Comparison of ENCODE assay signal across 8 cellular contexts in genomic region chr3:49673715-49674490, GRCh38. TPM values are rescaled to one million over a fixed set of nuclear protein-coding genes. Genes with fewer than 3 reads are reported as not detected.
A peak's percentile ranks its signal among the peaks of the same experiment; 100 is the strongest.
DNase-seq lines count a peak whose midpoint lies in the region; ATAC-seq, FAIRE-seq and TF ChIP-seq lines count a peak whose summit lies in the region.

TSS of gene APEH (plus strand) at chr3:49674351. CDS start at chr3:49674402, 51 bp downstream.

- H3K27ac ChIP-seq in MM.1S (ENCODE audit: low read length) (peak within 1 kb of the TSS; percentile 85), gastroesophageal sphincter (peak within 1 kb of the TSS; percentile 64 to 94 (median 92)), tibial artery (peak within 1 kb of the TSS; percentile 80 to 84)

- no peaks in the 10 kb centered on the region for H4K20me1 ChIP-seq in MM.1S (ENCODE audit: insufficient read depth, low read length)

- peak within 1 kb of the TSS; percentile 99 for H3K4me2 ChIP-seq in MM.1S (ENCODE audit: low read depth, low read length)

- TF ChIP-seq CTCF in MM.1S (IDR thresholded peaks at IDR 0.05; ENCODE audit: low read length) (no peak), gastroesophageal sphincter (IDR thresholded peaks at IDR 0.05) (peak in 1 of 4 experiments; percentile 18), osteocyte (IDR thresholded peaks at IDR 0.05) (no peak), tibial artery (IDR thresholded peaks at IDR 0.05) (no peak)

- DNase-seq in EL: peak; percentile 99
- DNase-seq in H54 (ENCODE audit: insufficient read length, low spot score): peak; percentile 98
- peak; percentile 98 for DNase-seq in MM.1S
- DNase-seq in osteocyte (ENCODE audit: extremely low spot score, unreplicated experiment): peak; percentile 99
- peak; percentile 95 to 96 for DNase-seq in tibial artery
- DNase-seq in NCI-H1694 (lab: John Stamatoyannopoulos, UW): no peak

- TF ChIP-seq EP300 in gastroesophageal sphincter (IDR thresholded peaks at IDR 0.05): no peak

- intact Hi-C loops in tibial artery (cut with DNase I; ENCODE audit: low total_unique reads): no loop called here

- peak within 1 kb of the TSS; percentile 87 for H3K4me3 Mint-ChIP-seq in activated T-helper 17 cell treated with anti-CD3 and anti-CD28 coated beads, Interleukin-2, amount 50 U/mL, for 72 hours
- peak within 1 kb of the TSS; percentile 91 for H3K4me3 Mint-ChIP-seq in osteocyte (ENCODE audit: unreplicated experiment)

- no peaks in the 10 kb centered on the region for H3K9me3 Mint-ChIP-seq in activated T-helper 17 cell treated with anti-CD3 and anti-CD28 coated beads, Interleukin-2, amount 50 U/mL, for 72 hours
- no peaks in the 10 kb centered on the region for H3K9me3 Mint-ChIP-seq in osteocyte (ENCODE audit: unreplicated experiment)

- H3K4me3 ChIP-seq in MM.1S (ENCODE audit: low read length) (peak within 1 kb of the TSS; percentile 96), gastroesophageal sphincter (peak within 1 kb of the TSS; percentile 65 to 93), tibial artery (peak within 1 kb of the TSS; percentile 63 to 99)

- no peaks in the 10 kb centered on the region for H3K9me2 ChIP-seq in MM.1S (replicated peaks; ENCODE audit: insufficient read depth, low read length)

- H3K27me3 Mint-ChIP-seq in activated T-helper 17 cell treated with anti-CD3 and anti-CD28 coated beads, Interleukin-2, amount 50 U/mL, for 72 hours: no peaks in the 10 kb centered on the region
- no peaks in the 10 kb centered on the region for H3K27me3 Mint-ChIP-seq in osteocyte (ENCODE audit: unreplicated experiment)

- FAIRE-seq in H54 (lab: Jason Lieb, UNC): no peak

- peaks cover 11% of the 10 kb centered on the region for H3K4me1 Mint-ChIP-seq in activated T-helper 17 cell treated with anti-CD3 and anti-CD28 coated beads, Interleukin-2, amount 50 U/mL, for 72 hours
- H3K4me1 Mint-ChIP-seq in osteocyte (ENCODE audit: unreplicated experiment): peaks cover 23% of the 10 kb centered on the region

- peak within 1 kb of the TSS; percentile 81 for H2AFZ ChIP-seq in MM.1S (ENCODE audit: low read length)

- no CpG with 5 or more reads among the region's 71 CpGs for WGBS in gastroesophageal sphincter (ENCODE audit: low coverage in 1 of 2), 2 donors

- ATAC-seq in activated T-helper 17 cell treated with anti-CD3 and anti-CD28 coated beads, Interleukin-2, amount 50 U/mL, for 72 hours (replicated peaks): peak; percentile 91
- peak; percentile 94 for ATAC-seq in gastroesophageal sphincter

- peaks cover 31% of the 10 kb centered on the region for H3K79me2 ChIP-seq in MM.1S (ENCODE audit: low read length)

- peak within 1 kb of the TSS; percentile 89 for H3K9ac ChIP-seq in MM.1S (ENCODE audit: low read length)

- no peaks in the 10 kb centered on the region for H3K9me3 ChIP-seq in MM.1S (replicated peaks; ENCODE audit: insufficient read depth, low read length)
- no peaks in the 10 kb centered on the region for H3K9me3 ChIP-seq in gastroesophageal sphincter
- no peaks in the 10 kb centered on the region for H3K9me3 ChIP-seq in tibial artery

- TF ChIP-seq POLR2A in H54 (IDR thresholded peaks at IDR 0.05; ENCODE audit: low read depth, low read length) (peak; percentile 83), gastroesophageal sphincter (IDR thresholded peaks at IDR 0.05) (peak; percentile 78 to 79)

- H3K27ac Mint-ChIP-seq in activated T-helper 17 cell treated with anti-CD3 and anti-CD28 coated beads, Interleukin-2, amount 50 U/mL, for 72 hours: peak within 1 kb of the TSS; percentile 88
- H3K27ac Mint-ChIP-seq in osteocyte (ENCODE audit: unreplicated experiment): peak within 1 kb of the TSS; percentile 99

- no peaks in the 10 kb centered on the region for H3K27me3 ChIP-seq in MM.1S (replicated peaks; ENCODE audit: insufficient read depth, low read length)
- H3K27me3 ChIP-seq in gastroesophageal sphincter: peaks cover 7% of the 10 kb centered on the region
- no peaks in the 10 kb centered on the region for H3K27me3 ChIP-seq in tibial artery

- H3K36me3 ChIP-seq in MM.1S (replicated peaks; ENCODE audit: insufficient read depth, low read length) (no peaks in the 10 kb centered on the region), gastroesophageal sphincter (peaks cover 0 to 38% of the 10 kb centered on the region in 2 donors), tibial artery (peaks cover 31 to 32% (median 31%) of the 10 kb centered on the region in 3 donors)

- peaks cover 31% of the 10 kb centered on the region for H3K36me3 Mint-ChIP-seq in activated T-helper 17 cell treated with anti-CD3 and anti-CD28 coated beads, Interleukin-2, amount 50 U/mL, for 72 hours (ENCODE audit: low read depth)
- peaks cover 4% of the 10 kb centered on the region for H3K36me3 Mint-ChIP-seq in osteocyte (ENCODE audit: unreplicated experiment)

- H3K4me1 ChIP-seq in MM.1S (ENCODE audit: low read length) (0 out of 2 replicates have a peak, but pooled peaks cover 3% of the 10 kb centered on the region), gastroesophageal sphincter (peaks cover 0 to 25% (median 10%) of the 10 kb centered on the region in 3 donors), tibial artery (peaks cover 0 to 20% (median 15%) of the 10 kb centered on the region in 4 donors)

- 0 out of 2 replicates have a peak, but pooled peaks cover 10% of the 10 kb centered on the region for H3F3A ChIP-seq in MM.1S (ENCODE audit: insufficient read depth, low read length)

RNA-seq across cellular contexts. Expression of gene APEH, which starts in this region (rescaled TPM):
- total RNA-seq in activated T-helper 17 cell treated with anti-CD3 and anti-CD28 coated beads, Interleukin-2, amount 50 U/mL, for 72 hours: 100 to 1,000 TPM in 1 of 2 donors, 10 to 100 TPM in 1; 88.6 to 184 TPM
- total RNA-seq in gastroesophageal sphincter (10 to 100 TPM; 61.4 to 80.2 (median 71.5) TPM), osteocyte (98.5 and 105 TPM in 2 replicates)
